Comparison of ENCODE assay signal across 27 cellular contexts in genomic region chr6:144886682-144887081, GRCh38.
DNase-seq lines count a peak whose midpoint lies in the region; ATAC-seq, FAIRE-seq and TF ChIP-seq lines count a peak whose summit lies in the region.
"Had no signal": no experiment of that assay in that cellular context is flagged by ENCODE, and none has a peak within 500 bp of the region (broad histone marks: within the 10 kb centered on the region; RNA-seq: fewer than 3 reads in every experiment).

No MANE protein-coding gene starts in this region.

- H3K36me3 Mint-ChIP-seq in activated T-helper 1 cell treated with anti-CD3 and anti-CD28 coated beads, Interleukin-12 subunit alpha, Interleukin-12 subunit beta, Interleukin-2, Interleukin-4 antibody, amounts not matched to agents 30 ng/mL and 10 ng/mL and 1 ng/mL, durations not matched to agents 14 hours and 24 hours and 36 hours (ENCODE audit: low read depth), result no peaks in the 10 kb centered on the region
- no peaks in the 10 kb centered on the region for H3K36me3 Mint-ChIP-seq in activated naive CD4-positive, alpha-beta T cell treated with anti-CD3 and anti-CD28 coated beads for 36 hours (ENCODE audit: low read depth)
- H3K36me3 Mint-ChIP-seq: CD4-positive, CD25-positive, alpha-beta regulatory T cell; IgD-negative memory B cell had no signal

- no peaks in the 10 kb centered on the region for H3K9me1 ChIP-seq in K562 (ENCODE audit: control insufficient read depth, insufficient read depth, low read length)

- H3K9ac ChIP-seq in K562 (ENCODE audit: insufficient read depth in 1 of 2, low read depth in 2 of 2, low read length in 2 of 2), result no peak overlapping the region
- H3K9ac ChIP-seq: BLaER1, GM23248 had no signal

- no peak overlapping the region for H3K27ac Mint-ChIP-seq in activated T-helper 1 cell treated with anti-CD3 and anti-CD28 coated beads, Interleukin-12 subunit alpha, Interleukin-12 subunit beta, Interleukin-2, Interleukin-4 antibody, amounts not matched to agents 30 ng/mL and 10 ng/mL and 1 ng/mL, durations not matched to agents 14 hours and 24 hours and 36 hours
- no peak overlapping the region for H3K27ac Mint-ChIP-seq in activated naive CD4-positive, alpha-beta T cell treated with anti-CD3 and anti-CD28 coated beads for 36 hours
- H3K27ac Mint-ChIP-seq: CD4-positive, CD25-positive, alpha-beta regulatory T cell had no signal

- no peaks in the 10 kb centered on the region for H3K36me3 ChIP-seq in cardiac muscle cell
- H3K36me3 ChIP-seq in K562 (ENCODE audit: control insufficient read depth, insufficient read depth, low read length), result no peaks in the 10 kb centered on the region
- H3K36me3 ChIP-seq: BLaER1 had no signal

- DNase-seq in cardiac muscle cell (ENCODE audit: low read depth in 1 of 2, low spot score in 1 of 2) (peak in 1 of 2 donors; percentile 41), Right ventricle myocardium inferior (ENCODE audit: missing footprints) (no peak), K562 (ENCODE audit: extremely low read depth in 1 of 4, low spot score in 3 of 4) (peak; percentile 65 to 92 (median 78)), SKM-1 treated with dmso at 0.1 percent for 144 hours (lab: John Stamatoyannopoulos, UW; ENCODE audit: unreplicated experiment) (no peak), H54 (ENCODE audit: insufficient read length, low spot score) (no peak)
- no peak for DNase-seq in activated T-helper 1 cell treated with anti-CD3 and anti-CD28 coated beads, Interleukin-12 subunit alpha, Interleukin-12 subunit beta, Interleukin-2, Interleukin-4 antibody, amounts not matched to agents 30 ng/mL and 10 ng/mL and 1 ng/mL, durations not matched to agents 14 hours and 24 hours and 36 hours (ENCODE audit: low spot score)
- DNase-seq in activated naive CD4-positive, alpha-beta T cell treated with anti-CD3 and anti-CD28 coated beads for 36 hours, result no peak
- DNase-seq: CD4-positive, CD25-positive, alpha-beta regulatory T cell; COR-L47; DMS53; GM23248; HCEC 1CT; Karpas-422; NCI-H1092; NCI-H1417 treated with DMSO at 0.1 percent for 48 hours; NCI-H1694 treated with DMSO at 0.1 percent for 48 hours; NCI-H2081; NCI-H226; NCI-H510A; NCI-H748 treated with DMSO at 0.1 percent for 48 hours; NK-92 treated with Interleukin-12 subunit alpha and Interleukin-12 subunit beta, amount 100 ng/mL, for 24 hours; RPMI8226; SHP77; SW 1271 had no signal

- H3K9me3 Mint-ChIP-seq in activated T-helper 1 cell treated with anti-CD3 and anti-CD28 coated beads, Interleukin-12 subunit alpha, Interleukin-12 subunit beta, Interleukin-2, Interleukin-4 antibody, amounts not matched to agents 30 ng/mL and 10 ng/mL and 1 ng/mL, durations not matched to agents 14 hours and 24 hours and 36 hours, result no peaks in the 10 kb centered on the region
- H3K9me3 Mint-ChIP-seq in activated naive CD4-positive, alpha-beta T cell treated with anti-CD3 and anti-CD28 coated beads for 36 hours, result no peaks in the 10 kb centered on the region
- H3K9me3 Mint-ChIP-seq: IgD-negative memory B cell had no signal

- FAIRE-seq in K562 (lab: Jason Lieb, UNC), result peak; percentile 88
- FAIRE-seq in H54 (lab: Jason Lieb, UNC), result no peak

- H4K20me1 ChIP-seq in K562 (replicated peaks; ENCODE audit: control insufficient read depth, insufficient read depth, low read length), result no peaks in the 10 kb centered on the region
- H4K20me1 ChIP-seq: BLaER1 had no signal

- BruUV-seq in K562 (replicated peaks; lab: Mats Ljungman, UMichigan), result no TSS peak

- H3K4me2 ChIP-seq in K562 (ENCODE audit: insufficient read depth, low read length), result peak overlapping the region; percentile 45; the same call in 1 of the 2 replicates
- H3K4me2 ChIP-seq: BLaER1 had no signal

- TF ChIP-seq EP300 in K562 (IDR thresholded peaks at IDR 0.05; ENCODE audit: low read length), result peak; percentile 99

- H3K9me3 ChIP-seq in cardiac muscle cell (ENCODE audit: low read depth) (no peaks in the 10 kb centered on the region), K562 (replicated peaks; ENCODE audit: control insufficient read depth, insufficient read depth, low read depth, low read length) (no peaks in the 10 kb centered on the region)
- H3K9me3 ChIP-seq: BLaER1 had no signal

- H3K79me2 ChIP-seq in K562 (ENCODE audit: control insufficient read depth, insufficient read depth, low read length), result no peaks in the 10 kb centered on the region

- H2AFZ ChIP-seq in K562 (ENCODE audit: low read depth, low read length), result no peak overlapping the region
- H2AFZ ChIP-seq: GM23248 had no signal

- peak overlapping the region; percentile 69 for H3K27ac ChIP-seq in cardiac muscle cell
- no peak overlapping the region for H3K27ac ChIP-seq in K562 (ENCODE audit: extremely low read depth, low read depth, low read length)
- H3K27ac ChIP-seq: BLaER1, GM23248 had no signal

- TF ChIP-seq CTCF in cardiac muscle cell (IDR thresholded peaks at IDR 0.05; ENCODE audit: low read depth, low read length) (no peak), K562 (IDR thresholded peaks at IDR 0.05 in 2 of 3, conservative IDR thresholded peaks at IDR 0.05 in 1 of 3; ENCODE audit: insufficient read depth in 2 of 3, low read depth in 1 of 3, low read length in 3 of 3) (peak in 1 of 3 experiments; percentile 2; a peak in 1 of 6 replicates)

- no peak overlapping the region for H3K4me3 ChIP-seq in cardiac muscle cell
- H3K4me3 ChIP-seq in K562, result no peak overlapping the region
- H3K4me3 ChIP-seq: BLaER1, GM23248 had no signal

- ATAC-seq in Right ventricle myocardium inferior (no peak), SK-N-SH treated with all-trans-retinoic acid at 6 μM for 48 hours (no peak), K562 (peak; percentile 94)

- in situ Hi-C loops in K562 (cut with MboI), result no loop called here

- no peak for TF ChIP-seq POLR2A in K562 (conservative IDR thresholded peaks at IDR 0.05)
- no peak for TF ChIP-seq POLR2A in H54 (IDR thresholded peaks at IDR 0.05; ENCODE audit: low read depth, low read length)

- 0 out of 4 replicates have a peak, but pooled peaks of 1 of the 2 experiments have one; percentile 7 for TF ChIP-seq RAD21 in K562 (CRISPR knock-in tag; conservative IDR thresholded peaks at IDR 0.05 in 1 of 2, IDR thresholded peaks at IDR 0.05 in 1 of 2)

- H3K27me3 ChIP-seq in cardiac muscle cell, result no peaks in the 10 kb centered on the region
- no peaks in the 10 kb centered on the region; a peak in 1 of 5 replicates for H3K27me3 ChIP-seq in K562 (ENCODE audit: control insufficient read depth in 2 of 2, insufficient read depth in 2 of 2, low read length in 2 of 2)
- H3K27me3 ChIP-seq: BLaER1 had no signal

- WGBS in K562 (ENCODE audit: insufficient coverage, low coverage, missing lambda C conversion rate), result 0% methylated on average over 1 of the region's 1 CpG

- POLR2A ChIA-PET in K562 (lab: Yijun Ruan, JAX), result interaction anchor here (0.6 to 0.9 kb wide), 3 partner anchors 22 to 594 kb away, joined by 3 read pairs; no protein-coding TSS in a partner anchor

- CTCF ChIA-PET in K562 (lab: Yijun Ruan, JAX; ENCODE audit: low intra/inter-chr PET ratio), result interaction anchor here (0.6 kb wide), 1 partner anchor 55 kb away, joined by 3 read pairs; no protein-coding TSS in a partner anchor
- CTCF ChIA-PET in activated naive CD4-positive, alpha-beta T cell treated with anti-CD3 and anti-CD28 coated beads for 36 hours (lab: Charles Lee), result interaction anchor here (0.6 kb wide), 1 partner anchor 961 kb away, joined by 4 read pairs; no protein-coding TSS in a partner anchor

- H3K4me1 ChIP-seq in cardiac muscle cell (ENCODE audit: low read depth), result peaks cover 34% of the 10 kb centered on the region
- peaks cover 5 to 14% of the 10 kb centered on the region in 2 experiments; a peak in 2 of 5 replicates for H3K4me1 ChIP-seq in K562 (replicated peaks in 1 of 2; ENCODE audit: control insufficient read depth in 2 of 2, insufficient read depth in 2 of 2, low read length in 2 of 2)
- H3K4me1 ChIP-seq: BLaER1 had no signal

- no peaks in the 10 kb centered on the region for H3K4me1 Mint-ChIP-seq in activated T-helper 1 cell treated with anti-CD3 and anti-CD28 coated beads, Interleukin-12 subunit alpha, Interleukin-12 subunit beta, Interleukin-2, Interleukin-4 antibody, amounts not matched to agents 30 ng/mL and 10 ng/mL and 1 ng/mL, durations not matched to agents 14 hours and 24 hours and 36 hours (ENCODE audit: low read depth)
- no peaks in the 10 kb centered on the region for H3K4me1 Mint-ChIP-seq in activated naive CD4-positive, alpha-beta T cell treated with anti-CD3 and anti-CD28 coated beads for 36 hours (ENCODE audit: low read depth)
- H3K4me1 Mint-ChIP-seq: CD4-positive, CD25-positive, alpha-beta regulatory T cell; IgD-negative memory B cell had no signal

- intact Hi-C loops in Right ventricle myocardium inferior (cut with DNase I), result no loop called here
- intact Hi-C loops in K562 (cut with micrococcal nuclease), result loop anchor here (2.0 kb wide), 1 partner anchor 302 kb away; no protein-coding TSS in a partner anchor
- intact Hi-C loops in activated T-helper 1 cell treated with anti-CD3 and anti-CD28 coated beads, Interleukin-12 subunit alpha, Interleukin-12 subunit beta, Interleukin-2, Interleukin-4 antibody, amounts not matched to agents 30 ng/mL and 10 ng/mL and 1 ng/mL, durations not matched to agents 14 hours and 24 hours and 36 hours (cut with micrococcal nuclease), result no loop called here
- intact Hi-C loops in activated naive CD4-positive, alpha-beta T cell treated with anti-CD3 and anti-CD28 coated beads for 36 hours (cut with micrococcal nuclease), result no loop called here

- peaks cover 11% of the 10 kb centered on the region for H3K27me3 Mint-ChIP-seq in activated T-helper 1 cell treated with anti-CD3 and anti-CD28 coated beads, Interleukin-12 subunit alpha, Interleukin-12 subunit beta, Interleukin-2, Interleukin-4 antibody, amounts not matched to agents 30 ng/mL and 10 ng/mL and 1 ng/mL, durations not matched to agents 14 hours and 24 hours and 36 hours (ENCODE audit: insufficient read depth)
- no peaks in the 10 kb centered on the region for H3K27me3 Mint-ChIP-seq in activated naive CD4-positive, alpha-beta T cell treated with anti-CD3 and anti-CD28 coated beads for 36 hours (ENCODE audit: low read depth)
- H3K27me3 Mint-ChIP-seq: IgD-negative memory B cell had no signal

- no peak overlapping the region for H3K4me3 Mint-ChIP-seq in activated T-helper 1 cell treated with anti-CD3 and anti-CD28 coated beads, Interleukin-12 subunit alpha, Interleukin-12 subunit beta, Interleukin-2, Interleukin-4 antibody, amounts not matched to agents 30 ng/mL and 10 ng/mL and 1 ng/mL, durations not matched to agents 14 hours and 24 hours and 36 hours
- no peak overlapping the region for H3K4me3 Mint-ChIP-seq in activated naive CD4-positive, alpha-beta T cell treated with anti-CD3 and anti-CD28 coated beads for 36 hours
- H3K4me3 Mint-ChIP-seq: CD4-positive, CD25-positive, alpha-beta regulatory T cell; IgD-negative memory B cell had no signal

TF ChIP-seq in SK-N-SH treated with all-trans-retinoic acid at 6 μM for 48 hours, 23 proteins besides CTCF, POLR2A, EP300 and RAD21:
- TF ChIP-seq TCF4 (CRISPR knock-in tag; IDR thresholded peaks at IDR 0.05; ENCODE audit: borderline replicate concordance) (peak; percentile 9; the same call in 1 of the 2 replicates), BACH2 (CRISPR knock-in tag; IDR thresholded peaks at IDR 0.05; ENCODE audit: borderline replicate concordance) (no peak)

TF ChIP-seq in K562, 482 proteins besides CTCF, POLR2A, EP300 and RAD21 (continues in another document):
- TF ChIP-seq ZNF780A (CRISPR knock-in tag; IDR thresholded peaks at IDR 0.05) (no peak), RFX5 (IDR thresholded peaks at IDR 0.05; ENCODE audit: low read depth, low read length) (no peak), ZNF124 (CRISPR knock-in tag; IDR thresholded peaks at IDR 0.05) (no peak)

Comparison
In these comparisons a context has a peak if more than half of its experiments do, and no peak if none do; other contexts are left out.
1. DNase-seq: peak in K562 (4 of 4); none in Right ventricle myocardium inferior (single experiment), SKM-1 treated with dmso at 0.1 percent for 144 hours (single experiment), activated T-helper 1 cell treated with anti-CD3 and anti-CD28 coated beads, Interleukin-12 subunit alpha, Interleukin-12 subunit beta, Interleukin-2, Interleukin-4 antibody, amounts not matched to agents 30 ng/mL and 10 ng/mL and 1 ng/mL, durations not matched to agents 14 hours and 24 hours and 36 hours (single experiment), H54 (single experiment) and activated naive CD4-positive, alpha-beta T cell treated with anti-CD3 and anti-CD28 coated beads for 36 hours (single experiment).